In the genomic region with DNA sequence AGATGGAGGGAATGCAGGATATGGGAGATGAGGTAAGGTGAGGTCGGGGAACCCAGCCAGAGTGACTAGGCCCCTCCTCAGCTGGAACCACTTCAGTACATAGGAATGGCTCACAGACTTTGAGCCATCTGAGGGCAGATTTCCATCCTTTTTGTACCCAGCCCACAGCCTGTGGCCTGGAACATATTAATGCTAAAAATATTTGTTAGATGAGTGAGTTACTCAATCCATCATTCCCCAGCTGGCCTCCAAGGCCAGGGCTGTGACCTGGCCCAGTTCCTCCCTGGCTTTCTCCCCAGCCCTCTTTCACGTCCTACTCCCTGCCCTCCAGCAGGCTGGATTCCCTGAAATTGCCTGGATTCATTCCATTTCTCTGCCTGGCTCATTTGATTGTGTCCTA, we compare ENCODE assay signal across 10 cellular contexts. TPM values are rescaled to one million over a fixed set of nuclear protein-coding genes. Genes with fewer than 3 reads are reported as not detected.
DNase-seq lines count a peak whose midpoint lies in the region; ATAC-seq, FAIRE-seq and TF ChIP-seq lines count a peak whose summit lies in the region.
"Had no signal": no experiment of that assay in that cellular context is flagged by ENCODE, and none has a peak within 500 bp of the region (broad histone marks: within the 10 kb centered on the region; RNA-seq: fewer than 3 reads in every experiment).

No MANE protein-coding gene starts in this region.

- no peak for FAIRE-seq in A549 (lab: Jason Lieb, UNC)

- POLR2A ChIA-PET in A549 (lab: Yijun Ruan, JAX): no interaction called here
- POLR2A ChIA-PET in Panc1 (lab: Charles Lee): no interaction called here

- 36% methylated on average over 2 of the region's 2 CpGs for WGBS in A549 (ENCODE audit: missing lambda C conversion rate)

- H3K9me3 ChIP-seq in A549 (no peaks in the 10 kb centered on the region), Panc1 (ENCODE audit: control insufficient read depth, insufficient read depth, low read depth, low read length) (no peaks in the 10 kb centered on the region)

- TF ChIP-seq CTCF in A549 (IDR thresholded peaks at IDR 0.05): no peak
- TF ChIP-seq CTCF in Panc1 (IDR thresholded peaks at IDR 0.05): no peak

- in situ Hi-C loops in Panc1 (cut with HindIII; ENCODE audit: low pct_unique_long_range_greater_than_20kb, low sequenced_read_pairs): no loop called here

- TF ChIP-seq RAD21 in A549 (conservative IDR thresholded peaks at IDR 0.05 in 1 of 2, IDR thresholded peaks at IDR 0.05 in 1 of 2): no peak

- BruUV-seq in Panc1 (replicated peaks; lab: Mats Ljungman, UMichigan): no TSS peak

- TF ChIP-seq EP300 in A549 (IDR thresholded peaks at IDR 0.05): no peak

- peaks cover 39% of the 10 kb centered on the region for H3K4me1 ChIP-seq in A549
- no peaks in the 10 kb centered on the region for H3K4me1 ChIP-seq in Panc1 (ENCODE audit: control insufficient read depth, insufficient read depth, low read length)

- H3K27ac ChIP-seq in A549 (peak overlapping the region in 1 of 2 experiments; percentile 73; a peak in 4 of 6 replicates), Panc1 (ENCODE audit: low read length) (no peak overlapping the region)
- H3K27ac ChIP-seq: C4-2B had no signal

- CTCF ChIA-PET in A549 (lab: Yijun Ruan, JAX) (interaction anchor here (1.5 to 41.5 kb wide), 3 partner anchors 15 to 683 kb away, joined by 3 to 1740 read pairs (median 54); no protein-coding TSS in a partner anchor), Panc1 (lab: Charles Lee) (no interaction called here)

- no peak for TF ChIP-seq POLR2A in A549 (IDR thresholded peaks at IDR 0.05; ENCODE audit: low read length)

- H3K27me3 ChIP-seq in Panc1 (ENCODE audit: control insufficient read depth, insufficient read depth, low read length): no peaks in the 10 kb centered on the region

- intact Hi-C loops in Panc1 (cut with micrococcal nuclease; ENCODE audit: unreplicated experiment): no loop called here

- no peaks in the 10 kb centered on the region for H3K36me3 ChIP-seq in Panc1 (ENCODE audit: control insufficient read depth, insufficient read depth, low read length)

- H3K4me2 ChIP-seq in A549: 0 out of 3 replicates have a peak overlapping the region, but pooled peaks have one; percentile 35

- H3K4me3 ChIP-seq in A549: no peak overlapping the region
- H3K4me3 ChIP-seq in Panc1 (ENCODE audit: low read depth in 2 of 2, low read length in 2 of 2): no peak overlapping the region

- peak in 1 of 2 experiments; percentile 43 for DNase-seq in A549 (ENCODE audit: low read depth in 1 of 2, low spot score in 1 of 2)
- no peak for DNase-seq in Panc1 (ENCODE audit: low read depth, low spot score)
- DNase-seq in myocyte (ENCODE audit: low read depth): peak; percentile 84
- DNase-seq in foreskin melanocyte: no peak
- DNase-seq in inferior parietal cortex (ENCODE audit: extremely low spot score): no peak
- DNase-seq in DMS153 treated with DMSO at 0.1 percent for 48 hours (lab: John Stamatoyannopoulos, UW; ENCODE audit: unreplicated experiment): no peak
- DNase-seq: hippocampal formation had no signal

- ATAC-seq in A549 (peak; percentile 55 to 59), Panc1 (peak; percentile 29), esophagus mucosa (peak; percentile 78), HG03175 (IDR thresholded peaks at IDR 0.05; ENCODE audit: unreplicated experiment) (no peak)

TF ChIP-seq in A549, 52 proteins besides CTCF, POLR2A, EP300 and RAD21:
- no peak for TF ChIP-seq HOXB5 (CRISPR knock-in tag; IDR thresholded peaks at IDR 0.05)
- TF ChIP-seq TFCP2L1 (CRISPR knock-in tag; IDR thresholded peaks at IDR 0.05): no peak
- TF ChIP-seq HEYL (CRISPR knock-in tag; IDR thresholded peaks at IDR 0.05): no peak
- no peak for TF ChIP-seq CBX2 (IDR thresholded peaks at IDR 0.05; ENCODE audit: borderline replicate concordance, low read depth)
- TF ChIP-seq CBX8 (IDR thresholded peaks at IDR 0.05): no peak
- TF ChIP-seq FOSB (CRISPR knock-in tag; IDR thresholded peaks at IDR 0.05): no peak
- no peak for TF ChIP-seq TP53 (CRISPR knock-in tag; IDR thresholded peaks at IDR 0.05)
- no peak for TF ChIP-seq NFE2L2 (conservative IDR thresholded peaks at IDR 0.05; ENCODE audit: low read length)
- TF ChIP-seq FOSL2 (IDR thresholded peaks at IDR 0.05): no peak
- TF ChIP-seq FOSL2 (CRISPR knock-in tag; IDR thresholded peaks at IDR 0.05): no peak
- TF ChIP-seq HMGXB4 (CRISPR knock-in tag; IDR thresholded peaks at IDR 0.05; ENCODE audit: borderline replicate concordance): no peak
- no peak for TF ChIP-seq NPAS2 (CRISPR knock-in tag; IDR thresholded peaks at IDR 0.05; ENCODE audit: borderline replicate concordance)
- TF ChIP-seq HOXB13 (CRISPR knock-in tag; IDR thresholded peaks at IDR 0.05; ENCODE audit: low read depth): no peak
- TF ChIP-seq ZC3H11A (IDR thresholded peaks at IDR 0.05): no peak
- no peak for TF ChIP-seq KDM5A (IDR thresholded peaks at IDR 0.05)
- no peak for TF ChIP-seq BCL3 (IDR thresholded peaks at IDR 0.05)
- TF ChIP-seq MAFK (IDR thresholded peaks at IDR 0.05; ENCODE audit: partially characterized antibody): no peak
- TF ChIP-seq E2F6 (IDR thresholded peaks at IDR 0.05; ENCODE audit: borderline replicate concordance, low read depth): no peak
- TF ChIP-seq NR3C1 (IDR thresholded peaks at IDR 0.05): no peak
TF ChIP-seq in A549: peak in this region for 0.

RNA-seq across cellular contexts. Expression of gene PRDM11, which starts 57.2 kb away (rescaled TPM):
- polyA plus RNA-seq in A549 (2011; rRNA removed): 4.3 and 5.8 TPM in 2 replicates
- polyA plus RNA-seq in A549 (2012; cell fraction: cytosol; rRNA removed): 4.6 and 5.1 TPM in 2 replicates
- 6.7 and 8.5 TPM in 2 replicates for polyA plus RNA-seq in A549 (2012; cell fraction: nucleus; rRNA removed)
- polyA plus RNA-seq in A549 (2017; fragmentation: RNase III; extraction: RNeasy Plus Mini Kit Qiagen cat#74134 plus additional on column Dnase treatment): 5.3 to 6.2 TPM (median 5.4 TPM) in 3 replicates
- polyA minus RNA-seq in A549 (2011; rRNA and poly(A)+ RNA removed): 10.4 and 11.2 TPM in 2 replicates
- 27.4 TPM for total RNA-seq in Panc1 (2021; ENCODE audit: unreplicated experiment)
- polyA plus RNA-seq in Panc1 (2012; ENCODE audit: insufficient read length): 31.9 TPM
- total RNA-seq in esophagus mucosa: 5.7 TPM
- 4.2 and 6.3 TPM in 2 replicates for total RNA-seq in myocyte
- polyA plus RNA-seq in myocyte (2012): 5.5 TPM
